In genomic region chr1:161954466-161954865, GRCh38 we compare ENCODE assay signal across 19 cellular contexts.
DNase-seq lines count a peak whose midpoint lies in the region; FAIRE-seq and TF ChIP-seq lines count a peak whose summit lies in the region.
"Had no signal": no experiment of that assay in that cellular context is flagged by ENCODE, and none has a peak within 500 bp of the region (broad histone marks: within the 10 kb centered on the region; RNA-seq: fewer than 3 reads in every experiment).

No MANE protein-coding gene starts in this region.

- FAIRE-seq in H54 (lab: Jason Lieb, UNC), result no peak
- FAIRE-seq: GM18507 had no signal

- TF ChIP-seq POLR2A in thyroid gland (IDR thresholded peaks at IDR 0.05), result no peak
- TF ChIP-seq POLR2A in H54 (IDR thresholded peaks at IDR 0.05; ENCODE audit: low read depth, low read length), result no peak

- peak overlapping the region; percentile 88 for H3K27ac Mint-ChIP-seq in HFFc6
- peak overlapping the region; percentile 91 for H3K27ac Mint-ChIP-seq in dendritic cell treated with granulocyte-macrophage colony-stimulating factor and Interleukin-4, amounts not matched to agents 40 ng/mL and 50 ng/mL, for 4 days
- H3K27ac Mint-ChIP-seq: IgD-negative memory B cell, natural killer cell had no signal

- H3K4me3 Mint-ChIP-seq in HFFc6, result peak overlapping the region; percentile 26; the same call in 1 of the 2 replicates
- H3K4me3 Mint-ChIP-seq in dendritic cell treated with granulocyte-macrophage colony-stimulating factor and Interleukin-4, amounts not matched to agents 40 ng/mL and 50 ng/mL, for 4 days, result no peak overlapping the region
- H3K4me3 Mint-ChIP-seq: IgD-negative memory B cell, natural killer cell had no signal

- no peaks in the 10 kb centered on the region for H4K20me1 ChIP-seq in osteoblast (ENCODE audit: insufficient read depth, low read length)

- no peak overlapping the region for H3K4me3 ChIP-seq in AG10803 (ENCODE audit: low read length)
- no peak overlapping the region for H3K4me3 ChIP-seq in osteoblast (ENCODE audit: insufficient read depth, low read length)
- H3K4me3 ChIP-seq in thyroid gland (replicated peaks in 1 of 3), result no peak overlapping the region
- H3K4me3 ChIP-seq: hepatocyte had no signal

- no peaks in the 10 kb centered on the region for H3K27me3 ChIP-seq in osteoblast (ENCODE audit: insufficient read depth, low read length)
- no peaks in the 10 kb centered on the region for H3K27me3 ChIP-seq in thyroid gland
- H3K27me3 ChIP-seq: hepatocyte had no signal

- peaks cover 4% of the 10 kb centered on the region; the same call in 1 of the 2 replicates for H3K36me3 Mint-ChIP-seq in HFFc6 (ENCODE audit: low read depth)
- peaks cover 32% of the 10 kb centered on the region for H3K36me3 Mint-ChIP-seq in dendritic cell treated with granulocyte-macrophage colony-stimulating factor and Interleukin-4, amounts not matched to agents 40 ng/mL and 50 ng/mL, for 4 days (ENCODE audit: low read depth)

- no peaks in the 10 kb centered on the region for H3K36me3 ChIP-seq in osteoblast (ENCODE audit: insufficient read depth, low read length)
- peaks cover 4 to 8% of the 10 kb centered on the region in 2 donors for H3K36me3 ChIP-seq in thyroid gland

- H3K4me1 Mint-ChIP-seq in HFFc6 (ENCODE audit: low read depth), result peaks cover 70% of the 10 kb centered on the region
- peaks cover 50% of the 10 kb centered on the region for H3K4me1 Mint-ChIP-seq in dendritic cell treated with granulocyte-macrophage colony-stimulating factor and Interleukin-4, amounts not matched to agents 40 ng/mL and 50 ng/mL, for 4 days (ENCODE audit: low read depth)

- H3K4me1 ChIP-seq in osteoblast (ENCODE audit: insufficient read depth, low read length) (peaks cover 26% of the 10 kb centered on the region), thyroid gland (peaks cover 0 to 10% of the 10 kb centered on the region in 2 donors)

- intact Hi-C loops in dendritic cell treated with granulocyte-macrophage colony-stimulating factor and Interleukin-4, amounts not matched to agents 40 ng/mL and 50 ng/mL, for 4 days (cut with micrococcal nuclease), result loop anchor here (5.0 kb wide), 1 partner anchor 68 kb away; the partner anchor contains the start of gene OLFML2B
- intact Hi-C loops in thyroid gland (cut with DNase I), result no loop called here

- DNase-seq in AG10803 (ENCODE audit: low read depth) (peak; percentile 58), HFFc6 (no peak), osteoblast (ENCODE audit: insufficient read length, low spot score, missing footprints) (peak; percentile 67), thyroid gland (no peak), T-helper 2 cell (no peak), H54 (ENCODE audit: insufficient read length, low spot score) (no peak), amygdala (lab: John Stamatoyannopoulos, UW) (no peak)
- DNase-seq: activated effector memory CD4-positive, alpha-beta T cell treated with anti-CD3 and anti-CD28 coated beads, Interleukin-2, amount 50 U/mL, for 16 hours; COR-L47; islet precursor cell; mammary epithelial cell; natural killer cell; NCI-H446 treated with DMSO at 0.1 percent for 48 hours; stimulated activated CD4-positive, alpha-beta T cell treated with anti-CD3 and anti-CD28 coated beads, Interleukin-4, amount 100 ng/mL, for 4 hours; T-cell had no signal

- H2AFZ ChIP-seq in osteoblast (ENCODE audit: low read length), result no peak overlapping the region
- H2AFZ ChIP-seq: hepatocyte had no signal

- H3K27me3 Mint-ChIP-seq in HFFc6 (ENCODE audit: insufficient read depth), result no peaks in the 10 kb centered on the region
- H3K27me3 Mint-ChIP-seq in dendritic cell treated with granulocyte-macrophage colony-stimulating factor and Interleukin-4, amounts not matched to agents 40 ng/mL and 50 ng/mL, for 4 days, result no peaks in the 10 kb centered on the region
- H3K27me3 Mint-ChIP-seq: IgD-negative memory B cell, T-cell had no signal

- no peak overlapping the region for H3K4me2 ChIP-seq in osteoblast (ENCODE audit: insufficient read depth, low read length)
- H3K4me2 ChIP-seq: hepatocyte had no signal

- no peaks in the 10 kb centered on the region for H3K9me3 Mint-ChIP-seq in HFFc6
- H3K9me3 Mint-ChIP-seq in dendritic cell treated with granulocyte-macrophage colony-stimulating factor and Interleukin-4, amounts not matched to agents 40 ng/mL and 50 ng/mL, for 4 days, result no peaks in the 10 kb centered on the region
- H3K9me3 Mint-ChIP-seq: IgD-negative memory B cell, natural killer cell, T-cell had no signal

- TF ChIP-seq CTCF in AG10803 (conservative IDR thresholded peaks at IDR 0.05; ENCODE audit: low read length), result no peak
- no peak for TF ChIP-seq CTCF in HFFc6 (IDR thresholded peaks at IDR 0.05)
- TF ChIP-seq CTCF in osteoblast (IDR thresholded peaks at IDR 0.05; ENCODE audit: extremely low read depth, low read depth, low read length), result no peak
- TF ChIP-seq CTCF in thyroid gland (IDR thresholded peaks at IDR 0.05), result no peak

- no peaks in the 10 kb centered on the region for H3K79me2 ChIP-seq in osteoblast (ENCODE audit: insufficient read depth, low read length)
- H3K79me2 ChIP-seq: hepatocyte had no signal

- H3K9me3 ChIP-seq in osteoblast (ENCODE audit: low read depth, low read length), result no peaks in the 10 kb centered on the region
- H3K9me3 ChIP-seq in thyroid gland, result no peaks in the 10 kb centered on the region

- H3K27ac ChIP-seq in osteoblast (ENCODE audit: low read depth, low read length) (peak overlapping the region; percentile 3), thyroid gland (no peak overlapping the region)
- H3K27ac ChIP-seq: hepatocyte had no signal

Comparison
In these comparisons a context has a peak if more than half of its experiments do, and no peak if none do; other contexts are left out.
1. DNase-seq: peak in AG10803 (single experiment) and osteoblast (single experiment); none in HFFc6 (single experiment), thyroid gland (0 of 2), T-helper 2 cell (0 of 5), H54 (single experiment) and amygdala (0 of 56).